ENCODE assay signal across 1 cellular context in genomic region chr6:20119446-20119845, GRCh38.
TF ChIP-seq lines count a peak whose summit lies in the region.

No MANE protein-coding gene starts in this region.

TF ChIP-seq in SK-N-SH, 30 proteins besides CTCF, POLR2A, EP300 and RAD21 (continued from another document):
- TF ChIP-seq ZBTB33 (IDR thresholded peaks at IDR 0.05; ENCODE audit: borderline replicate concordance, low read depth) (no peak), POLR2AphosphoS5 (IDR thresholded peaks at IDR 0.05; ENCODE audit: low read depth, low read length) (no peak), FOSL2 (IDR thresholded peaks at IDR 0.05; ENCODE audit: borderline replicate concordance, low read depth) (no peak), GABPA (IDR thresholded peaks at IDR 0.05; ENCODE audit: low read depth) (no peak), USF1 (IDR thresholded peaks at IDR 0.05; ENCODE audit: borderline replicate concordance, low read depth) (no peak), TCF12 (IDR thresholded peaks at IDR 0.05) (no peak), FOXJ3 (CRISPR knock-in tag; IDR thresholded peaks at IDR 0.05) (no peak), MEF2A (IDR thresholded peaks at IDR 0.05; ENCODE audit: borderline replicate concordance, low read depth) (no peak), SIN3A (IDR thresholded peaks at IDR 0.05; ENCODE audit: borderline replicate concordance, low read depth, low read length) (no peak), PBX3 (IDR thresholded peaks at IDR 0.05) (no peak), RFX5 (IDR thresholded peaks at IDR 0.05; ENCODE audit: low read length) (no peak), TEAD4 (IDR thresholded peaks at IDR 0.05; ENCODE audit: borderline replicate concordance, insufficient read depth) (no peak), IRF3 (IDR thresholded peaks at IDR 0.05; ENCODE audit: low read depth, low read length) (no peak), FOXM1 (IDR thresholded peaks at IDR 0.05; ENCODE audit: low read depth) (no peak)
